Comparison of ENCODE assay signal across 1 cellular context in genomic region chr11:60974316-60974715, GRCh38. TPM values are rescaled to one million over a fixed set of nuclear protein-coding genes. Genes with fewer than 3 reads are reported as not detected.
"Had no signal": no experiment of that assay in that cellular context is flagged by ENCODE, and none has a peak within 500 bp of the region (broad histone marks: within the 10 kb centered on the region; RNA-seq: fewer than 3 reads in every experiment).

No MANE protein-coding gene starts in this region.

RNA-seq across cellular contexts. Expression of gene CD6, which starts 2.8 kb away (rescaled TPM):
- total RNA-seq: SJCRH30 had no signal
